Comparison of ENCODE assay signal across 16 cellular contexts in genomic region chr21:33855190-33855589, GRCh38.
DNase-seq lines count a peak whose midpoint lies in the region; ATAC-seq, FAIRE-seq and TF ChIP-seq lines count a peak whose summit lies in the region.
"Had no signal": no experiment of that assay in that cellular context is flagged by ENCODE, and none has a peak within 500 bp of the region (broad histone marks: within the 10 kb centered on the region; RNA-seq: fewer than 3 reads in every experiment).

No MANE protein-coding gene starts in this region.

- CTCF ChIA-PET in Panc1 (lab: Charles Lee) (interaction anchor here (0.5 to 0.7 kb wide), 2 partner anchors 32 to 40 kb away, joined by 3 read pairs; no protein-coding TSS in a partner anchor), GM10248 (lab: Yijun Ruan, JAX) (no interaction called here)
- CTCF ChIA-PET in activated CD4-positive, alpha-beta T cell treated with anti-CD3 and anti-CD28 coated beads, Interleukin-2, amount 10 ng/mL, durations not matched to agents 7 days and 5 days (lab: Charles Lee), result interaction anchor here (1.1 kb wide), 2 partner anchors 8 to 54 kb away, joined by 3 read pairs; no protein-coding TSS in a partner anchor

- H3K27ac Mint-ChIP-seq in H9, result peak overlapping the region in 1 of 3 experiments; percentile 64; a peak in 1 of 7 replicates
- H3K27ac Mint-ChIP-seq in activated CD4-positive, alpha-beta T cell treated with anti-CD3 and anti-CD28 coated beads, Interleukin-2, amount 10 ng/mL, durations not matched to agents 7 days and 5 days, result no peak overlapping the region
- H3K27ac Mint-ChIP-seq: activated CD8-positive, alpha-beta memory T cell treated with anti-CD3 and anti-CD28 coated beads, Interleukin-2, amount 10 ng/mL, durations not matched to agents 7 days and 5 days; nephron progenitor cell had no signal

- in situ Hi-C loops in Panc1 (cut with HindIII; ENCODE audit: low pct_unique_long_range_greater_than_20kb, low sequenced_read_pairs), result no loop called here

- no TSS peak for BruUV-seq in Panc1 (replicated peaks; lab: Mats Ljungman, UMichigan)

- H3K4ac ChIP-seq in H9 (ENCODE audit: low read depth, low read length), result no peak overlapping the region

- H3K23ac ChIP-seq in H9 (ENCODE audit: insufficient read length, low read depth, low read length), result no peak overlapping the region

- no peak overlapping the region for H4K8ac ChIP-seq in H9 (replicated peaks; ENCODE audit: insufficient read length, low read depth, low read length)

- H3K4me1 ChIP-seq in BE2C (no peaks in the 10 kb centered on the region), H9 (ENCODE audit: insufficient read depth, low read length) (no peaks in the 10 kb centered on the region), Panc1 (ENCODE audit: control insufficient read depth, insufficient read depth, low read length) (peaks cover 14% of the 10 kb centered on the region)
- H3K4me1 ChIP-seq: right atrium auricular region had no signal

- TF ChIP-seq POLR2A in erythroblast (IDR thresholded peaks at IDR 0.05; ENCODE audit: low read length) (no peak), H54 (IDR thresholded peaks at IDR 0.05; ENCODE audit: low read depth, low read length) (no peak)

- H4K5ac ChIP-seq in H9 (ENCODE audit: insufficient read length, low read depth, low read length), result no peak overlapping the region

- no peak overlapping the region; a peak in 1 of 5 replicates for H3K4me3 Mint-ChIP-seq in H9
- no peak overlapping the region for H3K4me3 Mint-ChIP-seq in activated CD4-positive, alpha-beta T cell treated with anti-CD3 and anti-CD28 coated beads, Interleukin-2, amount 10 ng/mL, durations not matched to agents 7 days and 5 days
- H3K4me3 Mint-ChIP-seq: activated CD8-positive, alpha-beta memory T cell treated with anti-CD3 and anti-CD28 coated beads, Interleukin-2, amount 10 ng/mL, durations not matched to agents 7 days and 5 days; nephron progenitor cell had no signal

- H3K4me2 ChIP-seq in H9 (ENCODE audit: insufficient read depth, insufficient read length, low read length), result no peak overlapping the region

- no peak for ATAC-seq in Panc1
- ATAC-seq: activated CD8-positive, alpha-beta memory T cell treated with anti-CD3 and anti-CD28 coated beads, Interleukin-2, amount 10 ng/mL, durations not matched to agents 7 days and 5 days had no signal

- H3K56ac ChIP-seq in H9 (ENCODE audit: insufficient read length, low read depth, low read length), result no peak overlapping the region

- no peak overlapping the region for H2BK120ac ChIP-seq in H9 (ENCODE audit: low read depth, low read length, poor library complexity, severe bottlenecking)

- intact Hi-C loops in Panc1 (cut with micrococcal nuclease; ENCODE audit: unreplicated experiment), result no loop called here

- H3T11ph ChIP-seq in H9 (ENCODE audit: low read length), result no peak overlapping the region

- H3K14ac ChIP-seq in H9 (ENCODE audit: insufficient read depth, low read length), result no peak overlapping the region; the same call in 1 of the 2 replicates

- H2BK20ac ChIP-seq in H9 (ENCODE audit: low read depth, low read length, poor library complexity, severe bottlenecking), result no peak overlapping the region

- no peak overlapping the region for H3K4me3 ChIP-seq in BE2C (ENCODE audit: low read depth, low read length)
- H3K4me3 ChIP-seq in Panc1 (ENCODE audit: low read depth in 2 of 2, low read length in 2 of 2), result no peak overlapping the region
- H3K4me3 ChIP-seq: right atrium auricular region had no signal

- no peaks in the 10 kb centered on the region for H3K23me2 ChIP-seq in H9 (ENCODE audit: insufficient read length, low read depth, low read length, poor library complexity, severe bottlenecking)

- H2AK5ac ChIP-seq in H9 (ENCODE audit: insufficient read length, low read length), result no peak overlapping the region

- H3K9me3 Mint-ChIP-seq in H9, result no peaks in the 10 kb centered on the region
- H3K9me3 Mint-ChIP-seq in activated CD4-positive, alpha-beta T cell treated with anti-CD3 and anti-CD28 coated beads, Interleukin-2, amount 10 ng/mL, durations not matched to agents 7 days and 5 days, result no peaks in the 10 kb centered on the region
- H3K9me3 Mint-ChIP-seq: nephron progenitor cell had no signal

- no peak overlapping the region for H2BK5ac ChIP-seq in H9 (ENCODE audit: insufficient read length, low read length)

- H3K9me3 ChIP-seq in BE2C, result no peaks in the 10 kb centered on the region
- H3K9me3 ChIP-seq in H9 (ENCODE audit: control insufficient read depth, low read depth, low read length), result no peaks in the 10 kb centered on the region
- H3K9me3 ChIP-seq in Panc1 (ENCODE audit: control insufficient read depth, insufficient read depth, low read depth, low read length), result no peaks in the 10 kb centered on the region
- H3K9me3 ChIP-seq: right atrium auricular region had no signal

- H3K27ac ChIP-seq in H9 (ENCODE audit: insufficient read length, low read depth, low read length), result no peak overlapping the region
- H3K27ac ChIP-seq in Panc1 (ENCODE audit: low read length), result peak overlapping the region; percentile 71
- H3K27ac ChIP-seq: right atrium auricular region, VCaP had no signal

- no CpG with 5 or more reads among the region's 6 CpGs for WGBS in H9 (ENCODE audit: extremely low coverage, insufficient read length, low lambda C conversion rate)

- TF ChIP-seq CTCF in BE2C (IDR thresholded peaks at IDR 0.05; ENCODE audit: low read depth, low read length) (peak; percentile 42), H9 (conservative IDR thresholded peaks at IDR 0.05) (peak; percentile 58), Panc1 (IDR thresholded peaks at IDR 0.05) (no peak), GM10248 (IDR thresholded peaks at IDR 0.05; ENCODE audit: control extremely low read depth, extremely low read depth, low read depth, missing control alignments) (no peak)

- H4K20me1 ChIP-seq in H9 (ENCODE audit: control insufficient read depth, insufficient read depth, insufficient read length), result no peaks in the 10 kb centered on the region

- no peaks in the 10 kb centered on the region for H3K79me1 ChIP-seq in H9 (ENCODE audit: insufficient read depth, low read depth, low read length, poor library complexity, severe bottlenecking)

- no peak overlapping the region for H4K91ac ChIP-seq in H9 (ENCODE audit: insufficient read length, low read depth, low read length)

- H3K18ac ChIP-seq in H9 (ENCODE audit: insufficient read length, low read depth, low read length), result no peak overlapping the region

- H3K9ac ChIP-seq in H9 (ENCODE audit: extremely low read depth, insufficient read length, low read length), result no peak overlapping the region

- H3K36me3 ChIP-seq in BE2C (no peaks in the 10 kb centered on the region), Panc1 (ENCODE audit: control insufficient read depth, insufficient read depth, low read length) (no peaks in the 10 kb centered on the region)
- H3K36me3 ChIP-seq: right atrium auricular region had no signal

- DNase-seq in BE2C (no peak), H9 (peak; percentile 45), Panc1 (ENCODE audit: low read depth, low spot score) (no peak), erythroblast (lab: John Stamatoyannopoulos, UW) (peak; percentile 19), GM10248 (ENCODE audit: extremely low spot score) (no peak), H54 (ENCODE audit: insufficient read length, low spot score) (no peak), amygdala (lab: John Stamatoyannopoulos, UW) (no peak)
- DNase-seq in activated CD4-positive, alpha-beta T cell treated with anti-CD3 and anti-CD28 coated beads, Interleukin-2, amount 10 ng/mL, durations not matched to agents 7 days and 5 days, result no peak
- DNase-seq: activated CD8-positive, alpha-beta memory T cell treated with anti-CD3 and anti-CD28 coated beads, Interleukin-2, amount 10 ng/mL, durations not matched to agents 7 days and 5 days; activated gamma-delta T cell treated with Interleukin-2 at 50 U/mL for 16 hours; IMR-90; nephron progenitor cell; stimulated activated CD4-positive, alpha-beta T cell treated with anti-CD3 and anti-CD28 coated beads, Interleukin-1b, Interleukin-23, amount 100 ng/mL, for 48 hours had no signal

- H3K27me3 ChIP-seq in BE2C (no peaks in the 10 kb centered on the region), H9 (ENCODE audit: insufficient read depth, low read length) (no peaks in the 10 kb centered on the region), Panc1 (ENCODE audit: control insufficient read depth, insufficient read depth, low read length) (no peaks in the 10 kb centered on the region)
- H3K27me3 ChIP-seq: right atrium auricular region had no signal

- H3K4me1 Mint-ChIP-seq in H9, result peaks cover 22% of the 10 kb centered on the region in 2 experiments
- no peaks in the 10 kb centered on the region for H3K4me1 Mint-ChIP-seq in activated CD4-positive, alpha-beta T cell treated with anti-CD3 and anti-CD28 coated beads, Interleukin-2, amount 10 ng/mL, durations not matched to agents 7 days and 5 days
- H3K4me1 Mint-ChIP-seq: activated CD8-positive, alpha-beta memory T cell treated with anti-CD3 and anti-CD28 coated beads, Interleukin-2, amount 10 ng/mL, durations not matched to agents 7 days and 5 days had no signal

- H2AFZ ChIP-seq in H9 (ENCODE audit: low read length), result no peak overlapping the region

- peaks cover 3% of the 10 kb centered on the region; the same call in 1 of the 2 replicates for H3K27me3 Mint-ChIP-seq in H9 (ENCODE audit: low read depth)
- no peaks in the 10 kb centered on the region for H3K27me3 Mint-ChIP-seq in activated CD4-positive, alpha-beta T cell treated with anti-CD3 and anti-CD28 coated beads, Interleukin-2, amount 10 ng/mL, durations not matched to agents 7 days and 5 days

- H3K79me2 ChIP-seq in H9 (ENCODE audit: insufficient read depth, low read length), result no peaks in the 10 kb centered on the region

- POLR2A ChIA-PET in Panc1 (lab: Charles Lee) (no interaction called here), GM10248 (lab: Yijun Ruan, JAX) (no interaction called here)
- POLR2A ChIA-PET in activated CD4-positive, alpha-beta T cell treated with anti-CD3 and anti-CD28 coated beads, Interleukin-2, amount 10 ng/mL, durations not matched to agents 7 days and 5 days (lab: Charles Lee), result no interaction called here

- H3K36me3 Mint-ChIP-seq in H9 (ENCODE audit: insufficient read depth in 1 of 3, low read depth in 3 of 3), result no peaks in the 10 kb centered on the region
- no peaks in the 10 kb centered on the region for H3K36me3 Mint-ChIP-seq in activated CD4-positive, alpha-beta T cell treated with anti-CD3 and anti-CD28 coated beads, Interleukin-2, amount 10 ng/mL, durations not matched to agents 7 days and 5 days (ENCODE audit: low read depth)
- H3K36me3 Mint-ChIP-seq: activated CD8-positive, alpha-beta memory T cell treated with anti-CD3 and anti-CD28 coated beads, Interleukin-2, amount 10 ng/mL, durations not matched to agents 7 days and 5 days had no signal

- no peak overlapping the region for H2BK15ac ChIP-seq in H9 (ENCODE audit: low read depth, low read length)

- H2BK12ac ChIP-seq in H9 (ENCODE audit: insufficient read length, low read depth, low read length), result no peak overlapping the region

- FAIRE-seq in H54 (lab: Jason Lieb, UNC), result no peak
- FAIRE-seq: astrocyte had no signal

Comparison
In these comparisons a context has a peak if more than half of its experiments do, and no peak if none do; other contexts are left out.
1. DNase-seq: peak in H9 (single experiment) and erythroblast (2 of 2); none in BE2C (single experiment), Panc1 (single experiment), GM10248 (single experiment), H54 (single experiment), activated CD4-positive, alpha-beta T cell treated with anti-CD3 and anti-CD28 coated beads, Interleukin-2, amount 10 ng/mL, durations not matched to agents 7 days and 5 days (single experiment) and amygdala (0 of 56).
2. CTCF ChIP-seq: peak in BE2C (single experiment) and H9 (single experiment); none in Panc1 (single experiment) and GM10248 (single experiment).